Comparison of ENCODE assay signal across 16 cellular contexts in the genomic region with DNA sequence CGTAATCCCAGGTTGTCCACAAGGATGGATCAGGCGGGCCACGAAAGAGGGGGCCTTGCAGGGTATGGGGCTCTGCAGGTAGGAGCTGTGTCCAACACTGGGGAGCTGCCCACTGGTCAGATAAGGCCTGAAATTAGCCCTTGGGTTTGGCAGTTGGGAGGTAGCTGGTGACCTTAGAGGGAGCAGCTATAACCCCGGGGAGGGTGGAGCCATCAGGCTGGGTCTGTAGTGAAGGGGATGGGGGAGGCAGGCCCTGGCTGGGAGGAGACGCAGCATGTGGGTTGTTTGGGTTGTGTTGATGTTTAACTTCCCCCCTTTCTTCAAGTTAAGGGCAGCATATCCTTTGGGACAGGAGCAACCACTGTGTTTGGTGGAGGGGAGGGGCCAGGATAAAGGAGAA. TPM values are rescaled to one million over a fixed set of nuclear protein-coding genes. Genes with fewer than 3 reads are reported as not detected.
DNase-seq lines count a peak whose midpoint lies in the region; ATAC-seq and TF ChIP-seq lines count a peak whose summit lies in the region.
"Had no signal": no experiment of that assay in that cellular context is flagged by ENCODE, and none has a peak within 500 bp of the region (broad histone marks: within the 10 kb centered on the region; RNA-seq: fewer than 3 reads in every experiment).

No MANE protein-coding gene starts in this region.

- ATAC-seq in CD8-positive, alpha-beta T cell: no peak
- no peak for ATAC-seq in activated CD8-positive, alpha-beta T cell treated with anti-CD3 and anti-CD28 coated beads, Interleukin-2, amount 10 ng/mL, durations not matched to agents 7 days and 5 days
- ATAC-seq in HG02885 (IDR thresholded peaks at IDR 0.05; ENCODE audit: poor library complexity, unreplicated experiment): no peak

- no peak for TF ChIP-seq CTCF in CD8-positive, alpha-beta T cell (IDR thresholded peaks at IDR 0.05)
- TF ChIP-seq CTCF in nephron (IDR thresholded peaks at IDR 0.05; ENCODE audit: unreplicated experiment in 3 of 3) (no peak), esophagus muscularis mucosa (IDR thresholded peaks at IDR 0.05) (no peak)

- peak overlapping the region; percentile 93 to 99 (median 98) for H3K4me2 ChIP-seq in BLaER1 treated with 17β-estradiol and CSF1 and Interleukin-3, amounts not matched to agents 10 nM and 100 nM

- no peak for TF ChIP-seq EP300 in esophagus muscularis mucosa (IDR thresholded peaks at IDR 0.05)

- CTCF ChIA-PET in CD8-positive, alpha-beta T cell (lab: Charles Lee): interaction anchor here (0.9 to 3.2 kb wide), 5 partner anchors 8 to 34 kb away, joined by 3 to 16 read pairs (median 11); no protein-coding TSS in a partner anchor
- CTCF ChIA-PET in activated CD8-positive, alpha-beta T cell treated with anti-CD3 and anti-CD28 coated beads, Interleukin-2, amount 10 ng/mL, durations not matched to agents 7 days and 5 days (lab: Charles Lee): interaction anchor here (1.4 to 1.8 kb wide), 2 partner anchors 12 to 24 kb away, joined by 4 to 14 read pairs; no protein-coding TSS in a partner anchor

- intact Hi-C loops in CD8-positive, alpha-beta T cell (cut with DNase I, micrococcal nuclease): no loop called here
- intact Hi-C loops in esophagus muscularis mucosa (cut with DNase I): no loop called here

- H3K4me3 Mint-ChIP-seq in CD8-positive, alpha-beta T cell: no peak overlapping the region
- H3K4me3 Mint-ChIP-seq in activated CD8-positive, alpha-beta T cell treated with anti-CD3 and anti-CD28 coated beads, Interleukin-2, amount 10 ng/mL, durations not matched to agents 7 days and 5 days: no peak overlapping the region
- H3K4me3 Mint-ChIP-seq in nephron: peak overlapping the region; percentile 7 to 43 (median 7)

- H3K4me1 Mint-ChIP-seq in CD8-positive, alpha-beta T cell (ENCODE audit: low read depth): peaks cover 42% of the 10 kb centered on the region
- H3K4me1 Mint-ChIP-seq in activated CD8-positive, alpha-beta T cell treated with anti-CD3 and anti-CD28 coated beads, Interleukin-2, amount 10 ng/mL, durations not matched to agents 7 days and 5 days (ENCODE audit: low read depth): peaks cover 61% of the 10 kb centered on the region
- H3K4me1 Mint-ChIP-seq in nephron: peaks cover 60% of the 10 kb centered on the region

- H3K27ac Mint-ChIP-seq in CD8-positive, alpha-beta T cell: peak overlapping the region; percentile 79
- peak overlapping the region; percentile 67 for H3K27ac Mint-ChIP-seq in activated CD8-positive, alpha-beta T cell treated with anti-CD3 and anti-CD28 coated beads, Interleukin-2, amount 10 ng/mL, durations not matched to agents 7 days and 5 days
- H3K27ac Mint-ChIP-seq in nephron: peak overlapping the region in 2 of 3 experiments; percentile 52 to 78

- H3K9ac ChIP-seq in BLaER1 treated with 17β-estradiol and CSF1 and Interleukin-3, amounts not matched to agents 10 nM and 100 nM: peak overlapping the region in 8 of 11 experiments; percentile 48 to 97 (median 64); a peak in 16 of 22 replicates

- POLR2A ChIA-PET in CD8-positive, alpha-beta T cell (lab: Charles Lee): interaction anchor here (0.8 to 2.0 kb wide), 3 partner anchors 9 to 17 kb away, joined by 3 to 16 read pairs (median 8); no protein-coding TSS in a partner anchor
- POLR2A ChIA-PET in activated CD8-positive, alpha-beta T cell treated with anti-CD3 and anti-CD28 coated beads, Interleukin-2, amount 10 ng/mL, durations not matched to agents 7 days and 5 days (lab: Charles Lee): interaction anchor here (1.2 to 2.5 kb wide), 2 partner anchors 10 to 17 kb away, joined by 3 to 13 read pairs; no protein-coding TSS in a partner anchor

- no peaks in the 10 kb centered on the region for H3K27me3 Mint-ChIP-seq in CD8-positive, alpha-beta T cell (ENCODE audit: low read depth)
- no peaks in the 10 kb centered on the region for H3K27me3 Mint-ChIP-seq in activated CD8-positive, alpha-beta T cell treated with anti-CD3 and anti-CD28 coated beads, Interleukin-2, amount 10 ng/mL, durations not matched to agents 7 days and 5 days (ENCODE audit: low read depth)
- peaks cover 6% of the 10 kb centered on the region for H3K27me3 Mint-ChIP-seq in nephron (ENCODE audit: low read depth)

- 86% methylated on average over 5 of the region's 5 CpGs for WGBS in esophagus muscularis mucosa

- no peak for TF ChIP-seq POLR2A in esophagus muscularis mucosa (IDR thresholded peaks at IDR 0.05; ENCODE audit: low read depth)

- no peaks in the 10 kb centered on the region for H3K9me3 ChIP-seq in BLaER1 treated with 17β-estradiol and CSF1 and Interleukin-3, amounts not matched to agents 10 nM and 100 nM (replicated peaks in 1 of 11)
- no peaks in the 10 kb centered on the region for H3K9me3 ChIP-seq in CD8-positive, alpha-beta T cell (ENCODE audit: low read length)
- H3K9me3 ChIP-seq in esophagus muscularis mucosa: no peaks in the 10 kb centered on the region
- H3K9me3 ChIP-seq: esophagus squamous epithelium had no signal

- H3K4me1 ChIP-seq in BLaER1 treated with 17β-estradiol and CSF1 and Interleukin-3, amounts not matched to agents 10 nM and 100 nM: peaks cover 93 to 100% (median 97%) of the 10 kb centered on the region in 10 experiments
- H3K4me1 ChIP-seq in CD8-positive, alpha-beta T cell (ENCODE audit: insufficient read depth, low read length): peaks cover 32% of the 10 kb centered on the region
- peaks cover 19 to 35% (median 25%) of the 10 kb centered on the region in 4 donors for H3K4me1 ChIP-seq in esophagus muscularis mucosa

- peak overlapping the region in 9 of 11 experiments; percentile 46 to 83 (median 73); a peak in 14 of 22 replicates for H3K27ac ChIP-seq in BLaER1 treated with 17β-estradiol and CSF1 and Interleukin-3, amounts not matched to agents 10 nM and 100 nM
- no peak overlapping the region for H3K27ac ChIP-seq in CD8-positive, alpha-beta T cell (ENCODE audit: low read depth, low read length)
- H3K27ac ChIP-seq in esophagus muscularis mucosa (replicated peaks in 1 of 4): no peak overlapping the region
- H3K27ac ChIP-seq: esophagus squamous epithelium had no signal

- H3K9me3 Mint-ChIP-seq in CD8-positive, alpha-beta T cell: no peaks in the 10 kb centered on the region
- no peaks in the 10 kb centered on the region for H3K9me3 Mint-ChIP-seq in activated CD8-positive, alpha-beta T cell treated with anti-CD3 and anti-CD28 coated beads, Interleukin-2, amount 10 ng/mL, durations not matched to agents 7 days and 5 days (ENCODE audit: insufficient read depth)
- H3K9me3 Mint-ChIP-seq in nephron: no peaks in the 10 kb centered on the region

- peaks cover 62 to 76% (median 67%) of the 10 kb centered on the region in 11 experiments for H3K36me3 ChIP-seq in BLaER1 treated with 17β-estradiol and CSF1 and Interleukin-3, amounts not matched to agents 10 nM and 100 nM
- peaks cover 78% of the 10 kb centered on the region for H3K36me3 ChIP-seq in CD8-positive, alpha-beta T cell (ENCODE audit: insufficient read depth, low read length)
- peaks cover 44 to 88% (median 80%) of the 10 kb centered on the region in 4 donors for H3K36me3 ChIP-seq in esophagus muscularis mucosa

- peak overlapping the region in 8 of 10 experiments; percentile 25 to 56 (median 48); a peak in 15 of 20 replicates for H3K4me3 ChIP-seq in BLaER1 treated with 17β-estradiol and CSF1 and Interleukin-3, amounts not matched to agents 10 nM and 100 nM
- H3K4me3 ChIP-seq in CD8-positive, alpha-beta T cell (ENCODE audit: low read depth, low read length): no peak overlapping the region
- no peak overlapping the region for H3K4me3 ChIP-seq in esophagus muscularis mucosa
- H3K4me3 ChIP-seq: esophagus squamous epithelium had no signal

- H3K27me3 ChIP-seq in BLaER1 treated with 17β-estradiol and CSF1 and Interleukin-3, amounts not matched to agents 10 nM and 100 nM: no peaks in the 10 kb centered on the region
- no peaks in the 10 kb centered on the region for H3K27me3 ChIP-seq in CD8-positive, alpha-beta T cell (ENCODE audit: insufficient read depth, low read length)
- no peaks in the 10 kb centered on the region for H3K27me3 ChIP-seq in esophagus muscularis mucosa
- H3K27me3 ChIP-seq: esophagus squamous epithelium had no signal

- no peak for DNase-seq in CD8-positive, alpha-beta T cell
- DNase-seq in activated CD8-positive, alpha-beta T cell treated with anti-CD3 and anti-CD28 coated beads, Interleukin-2, amount 10 ng/mL, durations not matched to agents 7 days and 5 days: no peak
- no peak for DNase-seq in KG1 (lab: John Stamatoyannopoulos, UW)
- no peak for DNase-seq in esophagus muscularis mucosa (ENCODE audit: extremely low spot score)
- DNase-seq: caudate nucleus; esophagus squamous epithelium; glutamatergic neuron; NCI-H1417; NCI-H748 treated with DMSO at 0.1 percent for 48 hours; OCI-M1; small intestine; stimulated activated CD4-positive, alpha-beta T cell treated with anti-CD3 and anti-CD28 coated beads, Interleukin-4, amount 100 ng/mL, for 1 hour; T1000 had no signal

- H4K20me1 ChIP-seq in BLaER1 treated with 17β-estradiol and CSF1 and Interleukin-3, amounts not matched to agents 10 nM and 100 nM: peaks cover 24 to 84% (median 49%) of the 10 kb centered on the region in 11 experiments; a peak in 17 of 22 replicates

- H3K36me3 Mint-ChIP-seq in CD8-positive, alpha-beta T cell: peaks cover 83% of the 10 kb centered on the region
- peaks cover 75% of the 10 kb centered on the region for H3K36me3 Mint-ChIP-seq in activated CD8-positive, alpha-beta T cell treated with anti-CD3 and anti-CD28 coated beads, Interleukin-2, amount 10 ng/mL, durations not matched to agents 7 days and 5 days (ENCODE audit: low read depth)
- H3K36me3 Mint-ChIP-seq in nephron (ENCODE audit: low read depth): peaks cover 42% of the 10 kb centered on the region

RNA-seq across cellular contexts. Expression of gene MLLT6, which starts 5.9 kb away (rescaled TPM):
- 100 to 1,000 TPM; 313 to 316 TPM for total RNA-seq in CD8-positive, alpha-beta T cell
- 100 to 1,000 TPM; 211 to 219 TPM for total RNA-seq in activated CD8-positive, alpha-beta T cell treated with anti-CD3 and anti-CD28 coated beads, Interleukin-2, amount 10 ng/mL, durations not matched to agents 7 days and 5 days
- total RNA-seq in esophagus muscularis mucosa: 10 to 100 TPM; 62.7 to 83.6 (median 73.0) TPM

RNA-seq across cellular contexts. Expression of gene CISD3, which starts 19.2 kb away (rescaled TPM):
- total RNA-seq in CD8-positive, alpha-beta T cell: 1 to 10 TPM; 3.5 to 5.7 TPM
- 10 to 100 TPM; 48.2 to 56.1 TPM for total RNA-seq in activated CD8-positive, alpha-beta T cell treated with anti-CD3 and anti-CD28 coated beads, Interleukin-2, amount 10 ng/mL, durations not matched to agents 7 days and 5 days
- 10 to 100 TPM; 10.1 to 18.5 (median 18.0) TPM for total RNA-seq in esophagus muscularis mucosa

RNA-seq across cellular contexts. Expression of gene EPOP, which starts 36.2 kb away (rescaled TPM):
- under 1 TPM; 0.89 to 0.98 TPM for total RNA-seq in CD8-positive, alpha-beta T cell
- 10 to 100 TPM; 11.4 to 11.6 TPM for total RNA-seq in activated CD8-positive, alpha-beta T cell treated with anti-CD3 and anti-CD28 coated beads, Interleukin-2, amount 10 ng/mL, durations not matched to agents 7 days and 5 days
- total RNA-seq in esophagus muscularis mucosa: 1 to 10 TPM in 3 of 4 donors, under 1 TPM in 1; 0.42 to 7.3 (median 2.7) TPM

RNA-seq across cellular contexts. Expression of gene PCGF2, which starts 37.2 kb away (rescaled TPM):
- total RNA-seq in CD8-positive, alpha-beta T cell: not detected
- under 1 TPM; 0.63 to 0.70 TPM for total RNA-seq in activated CD8-positive, alpha-beta T cell treated with anti-CD3 and anti-CD28 coated beads, Interleukin-2, amount 10 ng/mL, durations not matched to agents 7 days and 5 days
- 10 to 100 TPM; 10.3 to 15.7 (median 12.4) TPM for total RNA-seq in esophagus muscularis mucosa

RNA-seq across cellular contexts. Expression of gene PSMB3, which starts 41.6 kb away (rescaled TPM):
- 10 to 100 TPM; 53.6 to 64.2 TPM for total RNA-seq in CD8-positive, alpha-beta T cell
- total RNA-seq in activated CD8-positive, alpha-beta T cell treated with anti-CD3 and anti-CD28 coated beads, Interleukin-2, amount 10 ng/mL, durations not matched to agents 7 days and 5 days: 100 to 1,000 TPM; 251 to 252 TPM
- total RNA-seq in esophagus muscularis mucosa: 100 to 1,000 TPM; 122 to 158 (median 137) TPM

Comparison
In these comparisons a context has a peak if more than half of its experiments do, and no peak if none do; other contexts are left out.
1. H3K27ac ChIP-seq: peak in BLaER1 treated with 17β-estradiol and CSF1 and Interleukin-3, amounts not matched to agents 10 nM and 100 nM (9 of 11); none in CD8-positive, alpha-beta T cell (single experiment) and esophagus muscularis mucosa (0 of 4).
2. H3K4me3 ChIP-seq: peak in BLaER1 treated with 17β-estradiol and CSF1 and Interleukin-3, amounts not matched to agents 10 nM and 100 nM (8 of 10); none in CD8-positive, alpha-beta T cell (single experiment) and esophagus muscularis mucosa (0 of 4).
3. H3K4me3 Mint-ChIP-seq: peak in nephron (3 of 3); none in CD8-positive, alpha-beta T cell (single experiment) and activated CD8-positive, alpha-beta T cell treated with anti-CD3 and anti-CD28 coated beads, Interleukin-2, amount 10 ng/mL, durations not matched to agents 7 days and 5 days (single experiment).
4. Peak in every context shown above with its lines, with median percentiles within 50 percentile points of each other: H3K27ac Mint-ChIP-seq.